ENCODE assay signal across 1 cellular context in genomic region chr5:128084228-128085167, GRCh38.
TF ChIP-seq lines count a peak whose summit lies in the region.

No MANE protein-coding gene starts in this region.

TF ChIP-seq in HepG2, 621 proteins besides CTCF, POLR2A, EP300 and RAD21 (continued from another document and continues in another):
- TF ChIP-seq ZNF687 (CRISPR knock-in tag; IDR thresholded peaks at IDR 0.05), result peak; percentile 48
- no peak for TF ChIP-seq SP5 (CRISPR knock-in tag; IDR thresholded peaks at IDR 0.05; ENCODE audit: borderline replicate concordance, low read depth)
- no peak for TF ChIP-seq ETV5 (CRISPR knock-in tag; IDR thresholded peaks at IDR 0.05; ENCODE audit: borderline replicate concordance)
- TF ChIP-seq MAF1 (CRISPR knock-in tag; IDR thresholded peaks at IDR 0.05; ENCODE audit: borderline replicate concordance), result no peak
- no peak for TF ChIP-seq ZNF780A (CRISPR knock-in tag; IDR thresholded peaks at IDR 0.05)
- 0 out of 4 replicates have a peak, but pooled peaks of 1 of the 2 experiments have one; percentile 37 for TF ChIP-seq HMGXB4 (CRISPR knock-in tag; IDR thresholded peaks at IDR 0.05; ENCODE audit: borderline replicate concordance in 1 of 2, low read depth in 1 of 2)
- no peak for TF ChIP-seq PRPF4 (IDR thresholded peaks at IDR 0.05; ENCODE audit: low read depth, low read length, poor library complexity, severe bottlenecking)
- no peak for TF ChIP-seq ZNF335 (CRISPR knock-in tag; IDR thresholded peaks at IDR 0.05)
- TF ChIP-seq ZNF207 (IDR thresholded peaks at IDR 0.05; ENCODE audit: borderline replicate concordance), result no peak
- TF ChIP-seq ZNF235 (CRISPR knock-in tag; IDR thresholded peaks at IDR 0.05; ENCODE audit: borderline replicate concordance), result no peak
- no peak for TF ChIP-seq FOXM1 (CRISPR knock-in tag; IDR thresholded peaks at IDR 0.05)
- TF ChIP-seq SP140L (CRISPR knock-in tag; IDR thresholded peaks at IDR 0.05; ENCODE audit: borderline replicate concordance), result no peak
- no peak for TF ChIP-seq TOE1 (CRISPR knock-in tag; IDR thresholded peaks at IDR 0.05)
- TF ChIP-seq SIN3B (IDR thresholded peaks at IDR 0.05; ENCODE audit: low read length), result no peak
- no peak for TF ChIP-seq ZNF672 (CRISPR knock-in tag; IDR thresholded peaks at IDR 0.05)
- TF ChIP-seq ZNF564 (CRISPR knock-in tag; IDR thresholded peaks at IDR 0.05), result no peak; the same call in 1 of the 2 replicates
- peak; percentile 78 for TF ChIP-seq ZNF777 (CRISPR knock-in tag; IDR thresholded peaks at IDR 0.05)
- TF ChIP-seq ZMAT3 (CRISPR knock-in tag; conservative IDR thresholded peaks at IDR 0.05), result no peak
- no peak for TF ChIP-seq MTERF4 (CRISPR knock-in tag; IDR thresholded peaks at IDR 0.05)
- TF ChIP-seq, protein P1, sequence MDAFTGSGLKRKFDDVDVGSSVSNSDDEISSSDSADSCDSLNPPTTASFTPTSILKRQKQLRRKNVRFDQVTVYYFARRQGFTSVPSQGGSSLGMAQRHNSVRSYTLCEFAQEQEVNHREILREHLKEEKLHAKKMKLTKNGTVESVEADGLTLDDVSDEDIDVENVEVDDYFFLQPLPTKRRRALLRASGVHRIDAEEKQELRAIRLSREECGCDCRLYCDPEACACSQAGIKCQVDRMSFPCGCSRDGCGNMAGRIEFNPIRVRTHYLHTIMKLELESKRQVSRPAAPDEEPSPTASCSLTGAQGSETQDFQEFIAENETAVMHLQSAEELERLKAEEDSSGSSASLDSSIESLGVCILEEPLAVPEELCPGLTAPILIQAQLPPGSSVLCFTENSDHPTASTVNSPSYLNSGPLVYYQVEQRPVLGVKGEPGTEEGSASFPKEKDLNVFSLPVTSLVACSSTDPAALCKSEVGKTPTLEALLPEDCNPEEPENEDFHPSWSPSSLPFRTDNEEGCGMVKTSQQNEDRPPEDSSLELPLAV (CRISPR knock-in tag; conservative IDR thresholded peaks at IDR 0.05; ENCODE audit: low read depth), result no peak
- TF ChIP-seq TBX3 (IDR thresholded peaks at IDR 0.05; ENCODE audit: borderline replicate concordance), result no peak
- TF ChIP-seq YEATS4 (CRISPR knock-in tag; IDR thresholded peaks at IDR 0.05; ENCODE audit: borderline replicate concordance), result peak; percentile 5; the same call in 1 of the 2 replicates
- no peak for TF ChIP-seq JUNB (CRISPR knock-in tag; IDR thresholded peaks at IDR 0.05; ENCODE audit: borderline replicate concordance)
- no peak for TF ChIP-seq ZBTB44 (CRISPR knock-in tag; IDR thresholded peaks at IDR 0.05)
- TF ChIP-seq ZNF225 (CRISPR knock-in tag; IDR thresholded peaks at IDR 0.05), result 0 out of 2 replicates have a peak, but pooled peaks have one; percentile 16
- TF ChIP-seq ZNF292 (CRISPR knock-in tag; IDR thresholded peaks at IDR 0.05; ENCODE audit: borderline replicate concordance, low read depth), result 0 out of 2 replicates have a peak, but pooled peaks have one; percentile 30
- no peak for TF ChIP-seq HNF4G (IDR thresholded peaks at IDR 0.05; ENCODE audit: borderline replicate concordance, low read depth, low read length)
- no peak for TF ChIP-seq HNF4G (CRISPR knock-in tag; IDR thresholded peaks at IDR 0.05; ENCODE audit: borderline replicate concordance, low read depth)
- peak; percentile 45 for TF ChIP-seq ZFX (CRISPR knock-in tag; IDR thresholded peaks at IDR 0.05; ENCODE audit: low read depth)
- TF ChIP-seq, protein P2, sequence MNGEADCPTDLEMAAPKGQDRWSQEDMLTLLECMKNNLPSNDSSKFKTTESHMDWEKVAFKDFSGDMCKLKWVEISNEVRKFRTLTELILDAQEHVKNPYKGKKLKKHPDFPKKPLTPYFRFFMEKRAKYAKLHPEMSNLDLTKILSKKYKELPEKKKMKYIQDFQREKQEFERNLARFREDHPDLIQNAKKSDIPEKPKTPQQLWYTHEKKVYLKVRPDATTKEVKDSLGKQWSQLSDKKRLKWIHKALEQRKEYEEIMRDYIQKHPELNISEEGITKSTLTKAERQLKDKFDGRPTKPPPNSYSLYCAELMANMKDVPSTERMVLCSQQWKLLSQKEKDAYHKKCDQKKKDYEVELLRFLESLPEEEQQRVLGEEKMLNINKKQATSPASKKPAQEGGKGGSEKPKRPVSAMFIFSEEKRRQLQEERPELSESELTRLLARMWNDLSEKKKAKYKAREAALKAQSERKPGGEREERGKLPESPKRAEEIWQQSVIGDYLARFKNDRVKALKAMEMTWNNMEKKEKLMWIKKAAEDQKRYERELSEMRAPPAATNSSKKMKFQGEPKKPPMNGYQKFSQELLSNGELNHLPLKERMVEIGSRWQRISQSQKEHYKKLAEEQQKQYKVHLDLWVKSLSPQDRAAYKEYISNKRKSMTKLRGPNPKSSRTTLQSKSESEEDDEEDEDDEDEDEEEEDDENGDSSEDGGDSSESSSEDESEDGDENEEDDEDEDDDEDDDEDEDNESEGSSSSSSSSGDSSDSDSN (CRISPR knock-in tag; IDR thresholded peaks at IDR 0.05), result peak; percentile 35
- peak; percentile 47; the same call in 1 of the 2 replicates for TF ChIP-seq ZNF788 (CRISPR knock-in tag; IDR thresholded peaks at IDR 0.05; ENCODE audit: borderline replicate concordance)
- no peak for TF ChIP-seq ZNF337 (CRISPR knock-in tag; IDR thresholded peaks at IDR 0.05; ENCODE audit: borderline replicate concordance, low read depth)
- no peak for TF ChIP-seq ARNTL (CRISPR knock-in tag; IDR thresholded peaks at IDR 0.05)
- no peak for TF ChIP-seq GMEB1 (CRISPR knock-in tag; IDR thresholded peaks at IDR 0.05; ENCODE audit: borderline replicate concordance)
- no peak for TF ChIP-seq YY1 (IDR thresholded peaks at IDR 0.05; ENCODE audit: insufficient read depth, insufficient replicate concordance, low read depth, low read length)
- no peak for TF ChIP-seq HOMEZ (CRISPR knock-in tag; IDR thresholded peaks at IDR 0.05; ENCODE audit: low read depth)
- TF ChIP-seq ARID4A (CRISPR knock-in tag; IDR thresholded peaks at IDR 0.05; ENCODE audit: borderline replicate concordance), result 0 out of 2 replicates have a peak, but pooled peaks have one; percentile 9
